In the genomic region with DNA sequence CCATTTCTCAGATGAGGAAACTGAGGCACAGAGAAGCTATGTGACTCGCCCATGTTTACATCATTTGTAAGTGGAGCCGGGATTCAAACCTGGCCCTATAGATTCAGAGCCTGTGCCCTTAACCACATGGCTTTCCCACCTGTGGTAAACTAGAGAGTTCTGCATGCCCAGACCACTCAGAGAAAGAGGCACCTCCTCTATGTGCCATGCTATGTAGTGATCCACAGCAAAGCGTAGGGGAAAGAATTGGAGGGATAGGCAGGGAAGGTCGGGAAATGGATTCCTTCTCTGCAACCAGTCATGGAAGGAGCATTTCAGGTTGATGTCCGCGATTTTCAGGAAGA, we compare ENCODE assay signal across 8 cellular contexts.
DNase-seq lines count a peak whose midpoint lies in the region; ATAC-seq lines count a peak whose summit lies in the region.

No MANE protein-coding gene starts in this region.

- H3K36me3 Mint-ChIP-seq in central memory CD8-positive, alpha-beta T cell (ENCODE audit: insufficient read depth): no peaks in the 10 kb centered on the region
- H3K36me3 Mint-ChIP-seq in stimulated activated effector memory CD8-positive, alpha-beta T cell treated with anti-CD3 and anti-CD28 coated beads, Interleukin-12 subunit alpha, Interleukin-12 subunit beta, amount 100 ng/mL, for 72 hours: no peaks in the 10 kb centered on the region

- peaks cover 6% of the 10 kb centered on the region for H3K4me1 Mint-ChIP-seq in central memory CD8-positive, alpha-beta T cell
- peaks cover 7% of the 10 kb centered on the region for H3K4me1 Mint-ChIP-seq in stimulated activated effector memory CD8-positive, alpha-beta T cell treated with anti-CD3 and anti-CD28 coated beads, Interleukin-12 subunit alpha, Interleukin-12 subunit beta, amount 100 ng/mL, for 72 hours

- no peaks in the 10 kb centered on the region for H3K9me3 Mint-ChIP-seq in central memory CD8-positive, alpha-beta T cell
- H3K9me3 Mint-ChIP-seq in stimulated activated effector memory CD8-positive, alpha-beta T cell treated with anti-CD3 and anti-CD28 coated beads, Interleukin-12 subunit alpha, Interleukin-12 subunit beta, amount 100 ng/mL, for 72 hours: no peaks in the 10 kb centered on the region

- no peak overlapping the region for H3K27ac Mint-ChIP-seq in central memory CD8-positive, alpha-beta T cell (ENCODE audit: low read depth)
- H3K27ac Mint-ChIP-seq in stimulated activated effector memory CD8-positive, alpha-beta T cell treated with anti-CD3 and anti-CD28 coated beads, Interleukin-12 subunit alpha, Interleukin-12 subunit beta, amount 100 ng/mL, for 72 hours: no peak overlapping the region

- H3K4me3 Mint-ChIP-seq in central memory CD8-positive, alpha-beta T cell: peak overlapping the region; percentile 70
- peak overlapping the region; percentile 37 for H3K4me3 Mint-ChIP-seq in stimulated activated effector memory CD8-positive, alpha-beta T cell treated with anti-CD3 and anti-CD28 coated beads, Interleukin-12 subunit alpha, Interleukin-12 subunit beta, amount 100 ng/mL, for 72 hours

- ATAC-seq in GM19452 (IDR thresholded peaks at IDR 0.05; ENCODE audit: unreplicated experiment): peak; percentile 28
- peak; percentile 29 for ATAC-seq in HG03135 (IDR thresholded peaks at IDR 0.05; ENCODE audit: unreplicated experiment)
- ATAC-seq in central memory CD8-positive, alpha-beta T cell (replicated peaks; ENCODE audit: extremely low read depth, poor library complexity, severe bottlenecking): peak; percentile 59
- peak; percentile 49 for ATAC-seq in stimulated activated effector memory CD8-positive, alpha-beta T cell treated with anti-CD3 and anti-CD28 coated beads, Interleukin-12 subunit alpha, Interleukin-12 subunit beta, amount 100 ng/mL, for 72 hours

- H3K27me3 Mint-ChIP-seq in central memory CD8-positive, alpha-beta T cell: peaks cover 37% of the 10 kb centered on the region

- DNase-seq in central memory CD8-positive, alpha-beta T cell (ENCODE audit: low spot score in 2 of 2): no peak
- DNase-seq in stimulated activated effector memory CD8-positive, alpha-beta T cell treated with anti-CD3 and anti-CD28 coated beads, Interleukin-12 subunit alpha, Interleukin-12 subunit beta, amount 100 ng/mL, for 72 hours (ENCODE audit: low spot score in 2 of 2): no peak
- DNase-seq in Kasumi-1 (lab: John Stamatoyannopoulos, UW): no peak
- no peak for DNase-seq in kidney glomerular epithelial cell (lab: John Stamatoyannopoulos, UW)
- no peak for DNase-seq in activated CD4-positive, alpha-beta T cell treated with anti-CD3 and anti-CD28 coated beads for 1 hour
- no peak for DNase-seq in NCI-H524 (lab: John Stamatoyannopoulos, UW)
